ENCODE assay signal across 1 cellular context in the genomic region with DNA sequence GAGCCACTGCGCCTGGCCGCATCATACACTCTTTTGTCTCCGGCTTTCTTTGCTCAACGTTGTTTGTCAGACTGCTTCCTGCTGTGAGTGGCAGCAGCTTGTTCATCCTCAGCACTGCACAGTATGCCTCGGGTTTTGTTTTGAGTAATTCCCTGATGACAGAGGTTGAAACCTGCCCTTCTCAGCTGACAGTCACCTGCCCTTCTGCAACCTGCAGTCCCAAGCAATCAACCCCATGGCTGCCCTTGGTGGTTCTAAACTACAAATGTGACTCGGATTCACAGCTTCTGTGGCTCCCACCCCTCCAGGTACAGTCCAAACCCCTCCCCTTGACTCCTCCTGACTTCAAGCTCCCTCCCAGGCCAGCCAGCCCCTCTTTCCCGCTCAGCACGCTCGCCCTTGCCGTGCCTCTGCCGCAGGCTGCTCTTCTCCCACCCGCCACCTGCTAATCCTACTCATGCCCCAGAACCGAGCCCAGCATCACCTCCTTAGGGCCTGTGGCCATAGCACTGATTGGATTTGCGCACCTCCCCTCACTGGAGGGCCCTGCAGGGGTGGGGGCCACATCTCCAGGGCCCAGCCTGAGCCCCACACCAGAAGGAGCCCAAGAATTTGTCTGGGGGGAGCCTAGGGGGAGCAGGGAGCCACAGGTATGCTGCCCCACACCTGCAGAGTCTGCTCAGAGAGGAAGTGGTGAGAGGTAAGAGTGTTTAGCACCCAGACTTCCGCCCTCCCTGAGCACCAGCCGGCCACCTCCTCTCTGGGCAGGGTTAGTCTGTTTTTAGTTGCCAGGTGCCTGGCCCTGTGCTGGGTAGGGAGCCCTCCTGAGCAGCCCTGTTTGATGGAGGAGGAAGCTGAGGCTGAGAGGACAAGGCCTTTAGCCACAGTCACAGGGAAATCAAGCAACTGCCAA.
TF ChIP-seq lines count a peak whose summit lies in the region.

No MANE protein-coding gene starts in this region.

TF ChIP-seq in HEK293, 187 proteins besides CTCF, POLR2A, EP300 and RAD21 (continued from another document and continues in another):
- TF ChIP-seq, protein P1, sequence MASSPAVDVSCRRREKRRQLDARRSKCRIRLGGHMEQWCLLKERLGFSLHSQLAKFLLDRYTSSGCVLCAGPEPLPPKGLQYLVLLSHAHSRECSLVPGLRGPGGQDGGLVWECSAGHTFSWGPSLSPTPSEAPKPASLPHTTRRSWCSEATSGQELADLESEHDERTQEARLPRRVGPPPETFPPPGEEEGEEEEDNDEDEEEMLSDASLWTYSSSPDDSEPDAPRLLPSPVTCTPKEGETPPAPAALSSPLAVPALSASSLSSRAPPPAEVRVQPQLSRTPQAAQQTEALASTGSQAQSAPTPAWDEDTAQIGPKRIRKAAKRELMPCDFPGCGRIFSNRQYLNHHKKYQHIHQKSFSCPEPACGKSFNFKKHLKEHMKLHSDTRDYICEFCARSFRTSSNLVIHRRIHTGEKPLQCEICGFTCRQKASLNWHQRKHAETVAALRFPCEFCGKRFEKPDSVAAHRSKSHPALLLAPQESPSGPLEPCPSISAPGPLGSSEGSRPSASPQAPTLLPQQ (tag by site-specific recombination; IDR thresholded peaks at IDR 0.05) = no peak
- TF ChIP-seq ZNF19 (tag by site-specific recombination; IDR thresholded peaks at IDR 0.05; ENCODE audit: low read depth) (no peak), ZNF37A (tag by site-specific recombination; IDR thresholded peaks at IDR 0.05) (no peak), ZNF366 (tag by site-specific recombination; conservative IDR thresholded peaks at IDR 0.05) (no peak; the same call in 1 of the 2 replicates), GLIS2 (tag by site-specific recombination; IDR thresholded peaks at IDR 0.05) (no peak), ZEB2 (tag by site-specific recombination; IDR thresholded peaks at IDR 0.05) (peak; percentile 50), SP7 (tag by site-specific recombination; IDR thresholded peaks at IDR 0.05) (peak; percentile 80), ZNF830 (tag by site-specific recombination; IDR thresholded peaks at IDR 0.05; ENCODE audit: low read depth) (no peak), ZNF514 (tag by site-specific recombination; IDR thresholded peaks at IDR 0.05) (no peak), ZNF677 (tag by site-specific recombination; IDR thresholded peaks at IDR 0.05) (no peak), ZNF792 (tag by site-specific recombination; IDR thresholded peaks at IDR 0.05) (no peak), ZXDB (tag by site-specific recombination; IDR thresholded peaks at IDR 0.05) (no peak), ZNF600 (tag by site-specific recombination; IDR thresholded peaks at IDR 0.05) (peak; percentile 84), ZNF571 (tag by site-specific recombination; IDR thresholded peaks at IDR 0.05) (no peak), ZNF558 (tag by site-specific recombination; IDR thresholded peaks at IDR 0.05) (no peak), ZNF549 (tag by site-specific recombination; IDR thresholded peaks at IDR 0.05) (no peak), ZNF223 (tag by site-specific recombination; IDR thresholded peaks at IDR 0.05) (0 out of 2 replicates have a peak, but pooled peaks have one; percentile 3), ZNF530 (tag by site-specific recombination; IDR thresholded peaks at IDR 0.05; ENCODE audit: low read depth) (no peak), PRDM1 (tag by site-specific recombination; IDR thresholded peaks at IDR 0.05) (no peak), ZNF843 (tag by site-specific recombination; IDR thresholded peaks at IDR 0.05) (no peak), ZNF561 (tag by site-specific recombination; IDR thresholded peaks at IDR 0.05; ENCODE audit: borderline replicate concordance) (0 out of 2 replicates have a peak, but pooled peaks have one; percentile 22), ZNF629 (tag by site-specific recombination; IDR thresholded peaks at IDR 0.05) (peak; percentile 46), ZNF76 (tag by site-specific recombination; IDR thresholded peaks at IDR 0.05; ENCODE audit: borderline replicate concordance, low read depth) (no peak), ZNF311 (tag by site-specific recombination; IDR thresholded peaks at IDR 0.05; ENCODE audit: borderline replicate concordance) (no peak), ZNF501 (tag by site-specific recombination; IDR thresholded peaks at IDR 0.05) (no peak), ZIC2 (tag by site-specific recombination; IDR thresholded peaks at IDR 0.05) (peak; percentile 80), ZNF596 (tag by site-specific recombination; IDR thresholded peaks at IDR 0.05) (no peak), ZNF324 (tag by site-specific recombination; IDR thresholded peaks at IDR 0.05) (no peak), SP2 (tag by site-specific recombination; IDR thresholded peaks at IDR 0.05) (peak; percentile 27; the same call in 1 of the 2 replicates), ZNF350 (tag by site-specific recombination; IDR thresholded peaks at IDR 0.05) (no peak), ZNF248 (tag by site-specific recombination; IDR thresholded peaks at IDR 0.05) (no peak)
- TF ChIP-seq, protein P2, sequence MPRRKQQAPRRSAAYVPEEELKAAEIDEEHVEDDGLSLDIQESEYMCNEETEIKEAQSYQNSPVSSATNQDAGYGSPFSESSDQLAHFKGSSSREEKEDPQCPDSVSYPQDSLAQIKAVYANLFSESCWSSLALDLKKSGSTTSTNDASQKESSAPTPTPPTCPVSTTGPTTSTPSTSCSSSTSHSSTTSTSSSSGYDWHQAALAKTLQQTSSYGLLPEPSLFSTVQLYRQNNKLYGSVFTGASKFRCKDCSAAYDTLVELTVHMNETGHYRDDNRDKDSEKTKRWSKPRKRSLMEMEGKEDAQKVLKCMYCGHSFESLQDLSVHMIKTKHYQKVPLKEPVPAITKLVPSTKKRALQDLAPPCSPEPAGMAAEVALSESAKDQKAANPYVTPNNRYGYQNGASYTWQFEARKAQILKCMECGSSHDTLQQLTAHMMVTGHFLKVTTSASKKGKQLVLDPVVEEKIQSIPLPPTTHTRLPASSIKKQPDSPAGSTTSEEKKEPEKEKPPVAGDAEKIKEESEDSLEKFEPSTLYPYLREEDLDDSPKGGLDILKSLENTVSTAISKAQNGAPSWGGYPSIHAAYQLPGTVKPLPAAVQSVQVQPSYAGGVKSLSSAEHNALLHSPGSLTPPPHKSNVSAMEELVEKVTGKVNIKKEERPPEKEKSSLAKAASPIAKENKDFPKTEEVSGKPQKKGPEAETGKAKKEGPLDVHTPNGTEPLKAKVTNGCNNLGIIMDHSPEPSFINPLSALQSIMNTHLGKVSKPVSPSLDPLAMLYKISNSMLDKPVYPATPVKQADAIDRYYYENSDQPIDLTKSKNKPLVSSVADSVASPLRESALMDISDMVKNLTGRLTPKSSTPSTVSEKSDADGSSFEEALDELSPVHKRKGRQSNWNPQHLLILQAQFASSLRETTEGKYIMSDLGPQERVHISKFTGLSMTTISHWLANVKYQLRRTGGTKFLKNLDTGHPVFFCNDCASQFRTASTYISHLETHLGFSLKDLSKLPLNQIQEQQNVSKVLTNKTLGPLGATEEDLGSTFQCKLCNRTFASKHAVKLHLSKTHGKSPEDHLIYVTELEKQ (tag by site-specific recombination; IDR thresholded peaks at IDR 0.05; ENCODE audit: borderline replicate concordance) = no peak
- TF ChIP-seq, protein P3, sequence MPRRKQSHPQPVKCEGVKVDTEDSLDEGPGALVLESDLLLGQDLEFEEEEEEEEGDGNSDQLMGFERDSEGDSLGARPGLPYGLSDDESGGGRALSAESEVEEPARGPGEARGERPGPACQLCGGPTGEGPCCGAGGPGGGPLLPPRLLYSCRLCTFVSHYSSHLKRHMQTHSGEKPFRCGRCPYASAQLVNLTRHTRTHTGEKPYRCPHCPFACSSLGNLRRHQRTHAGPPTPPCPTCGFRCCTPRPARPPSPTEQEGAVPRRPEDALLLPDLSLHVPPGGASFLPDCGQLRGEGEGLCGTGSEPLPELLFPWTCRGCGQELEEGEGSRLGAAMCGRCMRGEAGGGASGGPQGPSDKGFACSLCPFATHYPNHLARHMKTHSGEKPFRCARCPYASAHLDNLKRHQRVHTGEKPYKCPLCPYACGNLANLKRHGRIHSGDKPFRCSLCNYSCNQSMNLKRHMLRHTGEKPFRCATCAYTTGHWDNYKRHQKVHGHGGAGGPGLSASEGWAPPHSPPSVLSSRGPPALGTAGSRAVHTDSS (tag by site-specific recombination; IDR thresholded peaks at IDR 0.05) = no peak
- TF ChIP-seq, protein P4, sequence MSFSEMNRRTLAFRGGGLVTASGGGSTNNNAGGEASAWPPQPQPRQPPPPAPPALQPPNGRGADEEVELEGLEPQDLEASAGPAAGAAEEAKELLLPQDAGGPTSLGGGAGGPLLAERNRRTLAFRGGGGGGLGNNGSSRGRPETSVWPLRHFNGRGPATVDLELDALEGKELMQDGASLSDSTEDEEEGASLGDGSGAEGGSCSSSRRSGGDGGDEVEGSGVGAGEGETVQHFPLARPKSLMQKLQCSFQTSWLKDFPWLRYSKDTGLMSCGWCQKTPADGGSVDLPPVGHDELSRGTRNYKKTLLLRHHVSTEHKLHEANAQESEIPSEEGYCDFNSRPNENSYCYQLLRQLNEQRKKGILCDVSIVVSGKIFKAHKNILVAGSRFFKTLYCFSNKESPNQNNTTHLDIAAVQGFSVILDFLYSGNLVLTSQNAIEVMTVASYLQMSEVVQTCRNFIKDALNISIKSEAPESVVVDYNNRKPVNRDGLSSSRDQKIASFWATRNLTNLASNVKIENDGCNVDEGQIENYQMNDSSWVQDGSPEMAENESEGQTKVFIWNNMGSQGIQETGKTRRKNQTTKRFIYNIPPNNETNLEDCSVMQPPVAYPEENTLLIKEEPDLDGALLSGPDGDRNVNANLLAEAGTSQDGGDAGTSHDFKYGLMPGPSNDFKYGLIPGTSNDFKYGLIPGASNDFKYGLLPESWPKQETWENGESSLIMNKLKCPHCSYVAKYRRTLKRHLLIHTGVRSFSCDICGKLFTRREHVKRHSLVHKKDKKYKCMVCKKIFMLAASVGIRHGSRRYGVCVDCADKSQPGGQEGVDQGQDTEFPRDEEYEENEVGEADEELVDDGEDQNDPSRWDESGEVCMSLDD (tag by site-specific recombination; IDR thresholded peaks at IDR 0.05) = no peak
- TF ChIP-seq, protein P5, sequence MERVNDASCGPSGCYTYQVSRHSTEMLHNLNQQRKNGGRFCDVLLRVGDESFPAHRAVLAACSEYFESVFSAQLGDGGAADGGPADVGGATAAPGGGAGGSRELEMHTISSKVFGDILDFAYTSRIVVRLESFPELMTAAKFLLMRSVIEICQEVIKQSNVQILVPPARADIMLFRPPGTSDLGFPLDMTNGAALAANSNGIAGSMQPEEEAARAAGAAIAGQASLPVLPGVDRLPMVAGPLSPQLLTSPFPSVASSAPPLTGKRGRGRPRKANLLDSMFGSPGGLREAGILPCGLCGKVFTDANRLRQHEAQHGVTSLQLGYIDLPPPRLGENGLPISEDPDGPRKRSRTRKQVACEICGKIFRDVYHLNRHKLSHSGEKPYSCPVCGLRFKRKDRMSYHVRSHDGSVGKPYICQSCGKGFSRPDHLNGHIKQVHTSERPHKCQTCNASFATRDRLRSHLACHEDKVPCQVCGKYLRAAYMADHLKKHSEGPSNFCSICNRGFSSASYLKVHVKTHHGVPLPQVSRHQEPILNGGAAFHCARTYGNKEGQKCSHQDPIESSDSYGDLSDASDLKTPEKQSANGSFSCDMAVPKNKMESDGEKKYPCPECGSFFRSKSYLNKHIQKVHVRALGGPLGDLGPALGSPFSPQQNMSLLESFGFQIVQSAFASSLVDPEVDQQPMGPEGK (tag by site-specific recombination; IDR thresholded peaks at IDR 0.05) = 0 out of 2 replicates have a peak, but pooled peaks have one; percentile 37
- TF ChIP-seq, protein P6, sequence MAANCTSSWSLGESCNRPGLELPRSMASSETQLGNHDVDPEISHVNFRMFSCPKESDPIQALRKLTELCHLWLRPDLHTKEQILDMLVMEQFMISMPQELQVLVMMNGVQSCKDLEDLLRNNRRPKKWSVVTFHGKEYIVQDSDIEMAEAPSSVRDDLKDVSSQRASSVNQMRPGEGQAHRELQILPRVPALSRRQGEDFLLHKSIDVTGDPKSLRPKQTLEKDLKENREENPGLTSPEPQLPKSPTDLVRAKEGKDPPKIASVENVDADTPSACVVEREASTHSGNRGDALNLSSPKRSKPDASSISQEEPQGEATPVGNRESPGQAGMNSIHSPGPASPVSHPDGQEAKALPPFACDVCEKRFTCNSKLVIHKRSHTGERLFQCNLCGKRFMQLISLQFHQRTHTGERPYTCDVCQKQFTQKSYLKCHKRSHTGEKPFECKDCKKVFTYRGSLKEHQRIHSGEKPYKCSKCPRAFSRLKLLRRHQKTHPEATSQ (tag by site-specific recombination; IDR thresholded peaks at IDR 0.05) = 0 out of 2 replicates have a peak, but pooled peaks have one; percentile 1
- TF ChIP-seq, protein P7, sequence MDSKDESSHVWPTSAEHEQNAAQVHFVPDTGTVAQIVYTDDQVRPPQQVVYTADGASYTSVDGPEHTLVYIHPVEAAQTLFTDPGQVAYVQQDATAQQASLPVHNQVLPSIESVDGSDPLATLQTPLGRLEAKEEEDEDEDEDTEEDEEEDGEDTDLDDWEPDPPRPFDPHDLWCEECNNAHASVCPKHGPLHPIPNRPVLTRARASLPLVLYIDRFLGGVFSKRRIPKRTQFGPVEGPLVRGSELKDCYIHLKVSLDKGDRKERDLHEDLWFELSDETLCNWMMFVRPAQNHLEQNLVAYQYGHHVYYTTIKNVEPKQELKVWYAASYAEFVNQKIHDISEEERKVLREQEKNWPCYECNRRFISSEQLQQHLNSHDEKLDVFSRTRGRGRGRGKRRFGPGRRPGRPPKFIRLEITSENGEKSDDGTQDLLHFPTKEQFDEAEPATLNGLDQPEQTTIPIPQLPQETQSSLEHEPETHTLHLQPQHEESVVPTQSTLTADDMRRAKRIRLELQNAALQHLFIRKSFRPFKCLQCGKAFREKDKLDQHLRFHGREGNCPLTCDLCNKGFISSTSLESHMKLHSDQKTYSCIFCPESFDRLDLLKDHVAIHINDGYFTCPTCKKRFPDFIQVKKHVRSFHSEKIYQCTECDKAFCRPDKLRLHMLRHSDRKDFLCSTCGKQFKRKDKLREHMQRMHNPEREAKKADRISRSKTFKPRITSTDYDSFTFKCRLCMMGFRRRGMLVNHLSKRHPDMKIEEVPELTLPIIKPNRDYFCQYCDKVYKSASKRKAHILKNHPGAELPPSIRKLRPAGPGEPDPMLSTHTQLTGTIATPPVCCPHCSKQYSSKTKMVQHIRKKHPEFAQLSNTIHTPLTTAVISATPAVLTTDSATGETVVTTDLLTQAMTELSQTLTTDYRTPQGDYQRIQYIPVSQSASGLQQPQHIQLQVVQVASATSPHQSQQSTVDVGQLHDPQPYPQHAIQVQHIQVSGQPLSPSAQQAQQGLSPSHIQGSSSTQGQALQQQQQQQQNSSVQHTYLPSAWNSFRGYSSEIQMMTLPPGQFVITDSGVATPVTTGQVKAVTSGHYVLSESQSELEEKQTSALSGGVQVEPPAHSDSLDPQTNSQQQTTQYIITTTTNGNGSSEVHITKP (tag by site-specific recombination; IDR thresholded peaks at IDR 0.05) = 0 out of 2 replicates have a peak, but pooled peaks have one; percentile 16
- TF ChIP-seq, protein P8, sequence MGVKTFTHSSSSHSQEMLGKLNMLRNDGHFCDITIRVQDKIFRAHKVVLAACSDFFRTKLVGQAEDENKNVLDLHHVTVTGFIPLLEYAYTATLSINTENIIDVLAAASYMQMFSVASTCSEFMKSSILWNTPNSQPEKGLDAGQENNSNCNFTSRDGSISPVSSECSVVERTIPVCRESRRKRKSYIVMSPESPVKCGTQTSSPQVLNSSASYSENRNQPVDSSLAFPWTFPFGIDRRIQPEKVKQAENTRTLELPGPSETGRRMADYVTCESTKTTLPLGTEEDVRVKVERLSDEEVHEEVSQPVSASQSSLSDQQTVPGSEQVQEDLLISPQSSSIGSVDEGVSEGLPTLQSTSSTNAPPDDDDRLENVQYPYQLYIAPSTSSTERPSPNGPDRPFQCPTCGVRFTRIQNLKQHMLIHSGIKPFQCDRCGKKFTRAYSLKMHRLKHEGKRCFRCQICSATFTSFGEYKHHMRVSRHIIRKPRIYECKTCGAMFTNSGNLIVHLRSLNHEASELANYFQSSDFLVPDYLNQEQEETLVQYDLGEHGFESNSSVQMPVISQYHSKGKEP (tag by site-specific recombination; IDR thresholded peaks at IDR 0.05) = peak; percentile 63; the same call in 1 of the 2 replicates
